11 cellular contexts compared by ENCODE assay signal in genomic region chr3:67635257-67635656, GRCh38. TPM values are rescaled to one million over a fixed set of nuclear protein-coding genes. Genes with fewer than 3 reads are reported as not detected.
DNase-seq lines count a peak whose midpoint lies in the region; ATAC-seq, FAIRE-seq and TF ChIP-seq lines count a peak whose summit lies in the region.
"Had no signal": no experiment of that assay in that cellular context is flagged by ENCODE, and none has a peak within 500 bp of the region (broad histone marks: within the 10 kb centered on the region; RNA-seq: fewer than 3 reads in every experiment).

No MANE protein-coding gene starts in this region.

- intact Hi-C loops in sigmoid colon (cut with DNase I): no loop called here

- ATAC-seq in A549: peak; percentile 80 to 89; a peak in 5 of 6 replicates
- ATAC-seq in activated T-helper 17 cell treated with anti-CD3 and anti-CD28 coated beads, Interleukin-2, amount 50 U/mL, for 72 hours (replicated peaks): peak; percentile 97
- ATAC-seq in GM18867 (IDR thresholded peaks at IDR 0.05; ENCODE audit: unreplicated experiment): no peak

- peak overlapping the region; percentile 30 for H3K27ac Mint-ChIP-seq in activated T-helper 17 cell treated with anti-CD3 and anti-CD28 coated beads, Interleukin-2, amount 50 U/mL, for 72 hours

- H3K27me3 ChIP-seq in sigmoid colon: no peaks in the 10 kb centered on the region

- no peaks in the 10 kb centered on the region for H3K36me3 ChIP-seq in sigmoid colon

- H3K27ac ChIP-seq in A549 (peak overlapping the region; percentile 73 to 91), sigmoid colon (no peak overlapping the region)

- H3K4me3 ChIP-seq in A549: no peak overlapping the region
- H3K4me3 ChIP-seq in GM12865 (ENCODE audit: low read depth, low read length): no peak overlapping the region
- no peak overlapping the region for H3K4me3 ChIP-seq in sigmoid colon
- H3K4me3 ChIP-seq: lung had no signal

- no peak for TF ChIP-seq RAD21 in A549 (conservative IDR thresholded peaks at IDR 0.05 in 1 of 2, IDR thresholded peaks at IDR 0.05 in 1 of 2)

- CTCF ChIA-PET in A549 (lab: Yijun Ruan, JAX): interaction anchor here (1.0 to 1.6 kb wide), 4 partner anchors 8 to 30 kb away, joined by 3 to 4 read pairs (median 4); partner anchors contain the start of gene SUCLG2

- H3K4me1 ChIP-seq in A549: peaks cover 46% of the 10 kb centered on the region
- H3K4me1 ChIP-seq in sigmoid colon: peaks cover 0 to 10% (median 4%) of the 10 kb centered on the region in 4 donors

- H3K9me3 ChIP-seq in A549: no peaks in the 10 kb centered on the region
- H3K9me3 ChIP-seq in sigmoid colon: no peaks in the 10 kb centered on the region

- peak overlapping the region; percentile 74 for H3K4me2 ChIP-seq in A549

- FAIRE-seq in A549 (lab: Jason Lieb, UNC): no peak

- no peak for TF ChIP-seq EP300 in A549 (IDR thresholded peaks at IDR 0.05)
- TF ChIP-seq EP300 in sigmoid colon (IDR thresholded peaks at IDR 0.05): no peak

- TF ChIP-seq CTCF in A549 (IDR thresholded peaks at IDR 0.05) (no peak), GM12865 (IDR thresholded peaks at IDR 0.05; ENCODE audit: insufficient read depth, low read depth, low read length, missing control alignments) (no peak), sigmoid colon (IDR thresholded peaks at IDR 0.05) (no peak)

- H3K36me3 Mint-ChIP-seq in activated T-helper 17 cell treated with anti-CD3 and anti-CD28 coated beads, Interleukin-2, amount 50 U/mL, for 72 hours (ENCODE audit: low read depth): peaks cover 55% of the 10 kb centered on the region

- no peaks in the 10 kb centered on the region for H3K27me3 Mint-ChIP-seq in activated T-helper 17 cell treated with anti-CD3 and anti-CD28 coated beads, Interleukin-2, amount 50 U/mL, for 72 hours

- no peak for TF ChIP-seq POLR2A in A549 (IDR thresholded peaks at IDR 0.05; ENCODE audit: low read length)
- no peak for TF ChIP-seq POLR2A in sigmoid colon (IDR thresholded peaks at IDR 0.05)

- DNase-seq in A549 (ENCODE audit: low read depth in 1 of 2, low spot score in 1 of 2): peak; percentile 7 to 52
- DNase-seq in GM12865 (ENCODE audit: low read depth): peak; percentile 7
- peak; percentile 63 for DNase-seq in fibroblast of the conjunctiva (ENCODE audit: low read depth)
- DNase-seq in DMS153 (lab: John Stamatoyannopoulos, UW): no peak
- no peak for DNase-seq in COR-L47 (lab: John Stamatoyannopoulos, UW)
- DNase-seq in sigmoid colon: no peak
- DNase-seq: DMS 273 treated with DMSO at 0.1 percent for 48 hours; stimulated activated CD8-positive, alpha-beta memory T cell treated with anti-CD3 and anti-CD28 coated beads, Interleukin-4, amount 100 ng/mL, for 48 hours had no signal

- H3K9me3 Mint-ChIP-seq in activated T-helper 17 cell treated with anti-CD3 and anti-CD28 coated beads, Interleukin-2, amount 50 U/mL, for 72 hours: no peaks in the 10 kb centered on the region

- H3K4me3 Mint-ChIP-seq in activated T-helper 17 cell treated with anti-CD3 and anti-CD28 coated beads, Interleukin-2, amount 50 U/mL, for 72 hours: peak overlapping the region; percentile 29

- H3K4me1 Mint-ChIP-seq in activated T-helper 17 cell treated with anti-CD3 and anti-CD28 coated beads, Interleukin-2, amount 50 U/mL, for 72 hours: peaks cover 26% of the 10 kb centered on the region

- POLR2A ChIA-PET in A549 (lab: Yijun Ruan, JAX): interaction anchor here (0.9 to 2.3 kb wide), 3 partner anchors 13 to 19 kb away, joined by 5 to 11 read pairs (median 5); partner anchors contain the start of gene SUCLG2

TF ChIP-seq in A549, 52 proteins besides CTCF, POLR2A, EP300 and RAD21:
- TF ChIP-seq ZC3H11A (IDR thresholded peaks at IDR 0.05) (no peak), SMC3 (IDR thresholded peaks at IDR 0.05) (no peak), HOXA7 (CRISPR knock-in tag; IDR thresholded peaks at IDR 0.05) (no peak), NFE2L2 (conservative IDR thresholded peaks at IDR 0.05; ENCODE audit: low read length) (no peak), POLR2AphosphoS2 (conservative IDR thresholded peaks at IDR 0.05; ENCODE audit: low read length) (no peak), EHF (CRISPR knock-in tag; IDR thresholded peaks at IDR 0.05) (no peak), CEBPB (IDR thresholded peaks at IDR 0.05) (no peak), CBX2 (IDR thresholded peaks at IDR 0.05; ENCODE audit: borderline replicate concordance, low read depth) (no peak), NPAS2 (CRISPR knock-in tag; IDR thresholded peaks at IDR 0.05; ENCODE audit: borderline replicate concordance) (no peak), JUNB (IDR thresholded peaks at IDR 0.05) (peak; percentile 33; the same call in 1 of the 2 replicates), FOSL2 (IDR thresholded peaks at IDR 0.05) (peak; percentile 49; the same call in 1 of the 2 replicates), FOSL2 (CRISPR knock-in tag; IDR thresholded peaks at IDR 0.05) (peak; percentile 73), FOSB (CRISPR knock-in tag; IDR thresholded peaks at IDR 0.05) (no peak), CBX8 (IDR thresholded peaks at IDR 0.05) (no peak), EHMT2 (IDR thresholded peaks at IDR 0.05; ENCODE audit: low read depth) (no peak)

RNA-seq across cellular contexts. Expression of gene SUCLG2, which starts 19.2 kb away (rescaled TPM):
- polyA plus RNA-seq in A549 (2011; rRNA removed) (37.6 and 61.3 TPM in 2 replicates), A549 (2017; fragmentation: RNase III; extraction: RNeasy Plus Mini Kit Qiagen cat#74134 plus additional on column Dnase treatment) (39.8 to 42.4 TPM (median 42.2 TPM) in 3 replicates), sigmoid colon (100 to 1,000 TPM in 2 of 3 donors, 10 to 100 TPM in 1; 72.1 to 289 (median 194) TPM)
- 13.2 and 14.7 TPM in 2 replicates for polyA plus RNA-seq in A549 (2012; cell fraction: cytosol; rRNA removed)
- 5.8 and 8.0 TPM in 2 replicates for polyA plus RNA-seq in A549 (2012; cell fraction: nucleus; rRNA removed)
- 15.1 and 15.2 TPM in 2 replicates for polyA minus RNA-seq in A549 (2011; rRNA and poly(A)+ RNA removed)
- 10 to 100 TPM; 34.3 to 42.5 TPM for total RNA-seq in activated T-helper 17 cell treated with anti-CD3 and anti-CD28 coated beads, Interleukin-2, amount 50 U/mL, for 72 hours
- total RNA-seq in sigmoid colon: 10 to 100 TPM; 63.1 to 70.9 (median 66.9) TPM

Comparison
In these comparisons a context has a peak if more than half of its experiments do, and no peak if none do; other contexts are left out.
1. DNase-seq: peak in A549 (2 of 2), GM12865 (single experiment) and fibroblast of the conjunctiva (single experiment); none in DMS153 (single experiment), COR-L47 (single experiment) and sigmoid colon (single experiment).
2. H3K27ac ChIP-seq: peak in A549 (2 of 2); none in sigmoid colon (0 of 4).